Comparison of ENCODE assay signal across 8 cellular contexts in genomic region chr3:49469876-49470713, GRCh38. TPM values are rescaled to one million over a fixed set of nuclear protein-coding genes. Genes with fewer than 3 reads are reported as not detected.
A peak's percentile ranks its signal among the peaks of the same experiment; 100 is the strongest.
DNase-seq lines count a peak whose midpoint lies in the region; ATAC-seq and TF ChIP-seq lines count a peak whose summit lies in the region.

Gene DAG1 (plus strand): TSS chr3:49470267. CDS start chr3:49510535, 40,268 bp downstream.

- POLR2A ChIA-PET in activated CD4-positive, alpha-beta memory T cell treated with anti-CD3 and anti-CD28 coated beads for 36 hours (lab: Charles Lee): interaction anchor here (0.5 to 2.5 kb wide), 10 partner anchors 14 to 1023 kb away, joined by 3 to 15 read pairs (median 5); partner anchors contain the start of genes ATRIP, NICN1, QRICH1 and RHOA

- intact Hi-C loops in activated CD4-positive, alpha-beta memory T cell treated with anti-CD3 and anti-CD28 coated beads for 36 hours (cut with micrococcal nuclease): loop anchor here (1.0 to 2.0 kb wide), 4 partner anchors 58 to 332 kb away; partner anchors contain the start of genes APEH, TCTA and USP4
- intact Hi-C loops in right lobe of liver (cut with DNase I): no loop called here

- DNase-seq in CD4-positive, CD25-positive, alpha-beta regulatory T cell: peak; percentile 93 to 97 (median 94)
- DNase-seq in HK-2 (ENCODE audit: unreplicated experiment): peak; percentile 91
- DNase-seq in NCI-H82 treated with DMSO at 0.1 percent for 48 hours (lab: John Stamatoyannopoulos, UW; ENCODE audit: unreplicated experiment): peak; percentile 73
- DNase-seq in activated CD4-positive, alpha-beta memory T cell treated with anti-CD3 and anti-CD28 coated beads for 36 hours: peak; percentile 97
- DNase-seq in dermis microvascular lymphatic vessel endothelial cell (ENCODE audit: low read depth in 2 of 2): peak; percentile 87 to 98
- DNase-seq in right lobe of liver: peak; percentile 98 to 99 (median 99)
- peak; percentile 96 for DNase-seq in stimulated activated CD4-positive, alpha-beta T cell treated with anti-CD3 and anti-CD28 coated beads, Interleukin-4, amount 100 ng/mL, for 24 hours

- peaks cover 7 to 27% (median 20%) of the 10 kb centered on the region in 4 donors for H3K4me1 Mint-ChIP-seq in CD4-positive, CD25-positive, alpha-beta regulatory T cell
- peaks cover 21% of the 10 kb centered on the region for H3K4me1 Mint-ChIP-seq in activated CD4-positive, alpha-beta memory T cell treated with anti-CD3 and anti-CD28 coated beads for 36 hours (ENCODE audit: low read depth)

- no peaks in the 10 kb centered on the region for H3K36me3 Mint-ChIP-seq in CD4-positive, CD25-positive, alpha-beta regulatory T cell
- no peaks in the 10 kb centered on the region for H3K36me3 Mint-ChIP-seq in activated CD4-positive, alpha-beta memory T cell treated with anti-CD3 and anti-CD28 coated beads for 36 hours

- peaks cover 22% of the 10 kb centered on the region for H3K4me1 ChIP-seq in CD4-positive, CD25-positive, alpha-beta regulatory T cell (ENCODE audit: control insufficient read depth, insufficient read depth, low read length, poor library complexity, severe bottlenecking)
- peaks cover 0 to 34% (median 13%) of the 10 kb centered on the region in 4 donors for H3K4me1 ChIP-seq in right lobe of liver

- H3K36me3 ChIP-seq in CD4-positive, CD25-positive, alpha-beta regulatory T cell (ENCODE audit: control insufficient read depth, insufficient read depth, low read length): no peaks in the 10 kb centered on the region
- H3K36me3 ChIP-seq in right lobe of liver: no peaks in the 10 kb centered on the region

- peak; percentile 93 for TF ChIP-seq POLR2A in right lobe of liver (IDR thresholded peaks at IDR 0.05)

- H3K27ac ChIP-seq in CD4-positive, CD25-positive, alpha-beta regulatory T cell (ENCODE audit: insufficient read depth, low read length, poor library complexity, severe bottlenecking): peak within 1 kb of the TSS; percentile 89
- peak within 1 kb of the TSS; percentile 74 to 95 (median 88) for H3K27ac ChIP-seq in right lobe of liver

- H3K27me3 ChIP-seq in CD4-positive, CD25-positive, alpha-beta regulatory T cell (ENCODE audit: control insufficient read depth, insufficient read depth, low read length): no peaks in the 10 kb centered on the region
- H3K27me3 ChIP-seq in right lobe of liver: no peaks in the 10 kb centered on the region

- WGBS in right lobe of liver (ENCODE audit: insufficient coverage, low coverage, low lambda C conversion rate, missing lambda C conversion rate): 0% methylated on average over 1 of the region's 109 CpGs

- peak within 1 kb of the TSS; percentile 88 to 98 (median 96) for H3K27ac Mint-ChIP-seq in CD4-positive, CD25-positive, alpha-beta regulatory T cell
- peak within 1 kb of the TSS; percentile 87 for H3K27ac Mint-ChIP-seq in activated CD4-positive, alpha-beta memory T cell treated with anti-CD3 and anti-CD28 coated beads for 36 hours

- peak within 1 kb of the TSS; percentile 96 for H3K4me3 ChIP-seq in CD4-positive, CD25-positive, alpha-beta regulatory T cell (ENCODE audit: low read depth, low read length)
- H3K4me3 ChIP-seq in right lobe of liver: peak within 1 kb of the TSS; percentile 85 to 96 (median 93)

- H3K27me3 Mint-ChIP-seq in CD4-positive, CD25-positive, alpha-beta regulatory T cell: no peaks in the 10 kb centered on the region
- no peaks in the 10 kb centered on the region for H3K27me3 Mint-ChIP-seq in activated CD4-positive, alpha-beta memory T cell treated with anti-CD3 and anti-CD28 coated beads for 36 hours

- H3K9me3 ChIP-seq in CD4-positive, CD25-positive, alpha-beta regulatory T cell (ENCODE audit: control insufficient read depth in 2 of 2, low read length in 2 of 2): no peaks in the 10 kb centered on the region
- H3K9me3 ChIP-seq in right lobe of liver: no peaks in the 10 kb centered on the region

- no peaks in the 10 kb centered on the region for H3K9me3 Mint-ChIP-seq in CD4-positive, CD25-positive, alpha-beta regulatory T cell
- H3K9me3 Mint-ChIP-seq in activated CD4-positive, alpha-beta memory T cell treated with anti-CD3 and anti-CD28 coated beads for 36 hours: no peaks in the 10 kb centered on the region

- peak; percentile 89 to 90 for ATAC-seq in CD4-positive, CD25-positive, alpha-beta regulatory T cell (ENCODE audit: low read depth in 2 of 2)
- peak; percentile 88 for ATAC-seq in GM19452 (IDR thresholded peaks at IDR 0.05; ENCODE audit: unreplicated experiment)
- ATAC-seq in right lobe of liver: peak; percentile 90 to 93 (median 90)

- peak within 1 kb of the TSS; percentile 92 to 99 (median 94) for H3K4me3 Mint-ChIP-seq in CD4-positive, CD25-positive, alpha-beta regulatory T cell
- peak within 1 kb of the TSS; percentile 91 for H3K4me3 Mint-ChIP-seq in activated CD4-positive, alpha-beta memory T cell treated with anti-CD3 and anti-CD28 coated beads for 36 hours

- CTCF ChIA-PET in activated CD4-positive, alpha-beta memory T cell treated with anti-CD3 and anti-CD28 coated beads for 36 hours (lab: Charles Lee): interaction anchor here (0.8 to 2.0 kb wide), 6 partner anchors 21 to 299 kb away, joined by 3 to 15 read pairs (median 8); partner anchors contain the start of genes KLHDC8B and USP4

- TF ChIP-seq CTCF in right lobe of liver (IDR thresholded peaks at IDR 0.05): no peak

RNA-seq across cellular contexts. Expression of gene DAG1, which starts in this region (rescaled TPM):
- total RNA-seq in CD4-positive, CD25-positive, alpha-beta regulatory T cell: 15.7 TPM
- 1 to 10 TPM; 3.2 to 7.0 (median 3.9) TPM for polyA plus RNA-seq in CD4-positive, CD25-positive, alpha-beta regulatory T cell
- total RNA-seq in activated CD4-positive, alpha-beta memory T cell treated with anti-CD3 and anti-CD28 coated beads for 36 hours: 1 to 10 TPM; 9.4 to 9.6 TPM
- total RNA-seq in dermis microvascular lymphatic vessel endothelial cell (26.1 and 32.4 TPM in 2 replicates), right lobe of liver (10 to 100 TPM; 54.5 to 92.5 (median 65.2) TPM)

Comparison
In these comparisons a context has a peak if more than half of its experiments do, and no peak if none do; other contexts are left out.
1. Peak in every context shown above with its lines: DNase-seq, ATAC-seq, H3K4me3 ChIP-seq and H3K27ac ChIP-seq.